In genomic region chr12:123085730-123086487, GRCh38 we compare ENCODE assay signal across 8 cellular contexts.
DNase-seq lines count a peak whose midpoint lies in the region; ATAC-seq, FAIRE-seq and TF ChIP-seq lines count a peak whose summit lies in the region.

No MANE protein-coding gene starts in this region.

- TF ChIP-seq CTCF in HepG2 (CRISPR knock-in tag; IDR thresholded peaks at IDR 0.05): no peak

- POLR2A ChIA-PET in HepG2 (lab: Yijun Ruan, JAX): no interaction called here

- no peak for TF ChIP-seq RAD21 in HepG2 (CRISPR knock-in tag; IDR thresholded peaks at IDR 0.05)

- no peaks in the 10 kb centered on the region for H3K27me3 ChIP-seq in HepG2 (ENCODE audit: control insufficient read depth in 1 of 2, insufficient read depth in 2 of 2, low read length in 2 of 2)

- H3K79me2 ChIP-seq in HepG2 (ENCODE audit: insufficient read depth, low read length): peaks cover 5% of the 10 kb centered on the region

- H3K27ac ChIP-seq in HepG2 (ENCODE audit: extremely low read length, insufficient read depth, low read length): no peak overlapping the region

- no peak overlapping the region for H3K4me2 ChIP-seq in HepG2 (ENCODE audit: low read depth, low read length)

- H3K9ac ChIP-seq in HepG2 (ENCODE audit: insufficient read depth, low read depth, low read length): no peak overlapping the region

- no peak for TF ChIP-seq EP300 in HepG2 (IDR thresholded peaks at IDR 0.05; ENCODE audit: low read depth in 2 of 2, low read length in 2 of 2)
- no peak for TF ChIP-seq EP300 in HepG2 (CRISPR knock-in tag; IDR thresholded peaks at IDR 0.05; ENCODE audit: borderline replicate concordance)

- H2AFZ ChIP-seq in HepG2 (ENCODE audit: low read length): no peak overlapping the region

- CTCF ChIA-PET in HepG2 (lab: Yijun Ruan, JAX; ENCODE audit: low intra/inter-chr PET ratio, low total read pairs): interaction anchor here (0.5 kb wide), 1 partner anchor 68 kb away, joined by 3 read pairs; no protein-coding TSS in a partner anchor

- BruUV-seq in HepG2 (replicated peaks; lab: Mats Ljungman, UMichigan): no TSS peak

- H4K20me1 ChIP-seq in HepG2 (ENCODE audit: insufficient read depth, low read length): no peaks in the 10 kb centered on the region

- intact Hi-C loops in HepG2 (cut with micrococcal nuclease; ENCODE audit: unreplicated experiment): no loop called here

- no peak overlapping the region for H3K4me3 ChIP-seq in HepG2 (replicated peaks in 1 of 3; ENCODE audit: insufficient read depth in 1 of 3, low read depth in 2 of 3, low read length in 3 of 3)

- H3K4me1 ChIP-seq in HepG2 (ENCODE audit: insufficient read depth, low read length): peaks cover 46% of the 10 kb centered on the region

- no peaks in the 10 kb centered on the region; a peak in 1 of 5 replicates for H3K36me3 ChIP-seq in HepG2 (replicated peaks in 1 of 2; ENCODE audit: control insufficient read depth in 1 of 2, insufficient read depth in 2 of 2, low read length in 2 of 2)

- in situ Hi-C loops in HepG2 (cut with HindIII; ENCODE audit: extremely low pct_ligation_motif_present, low pct_unique_long_range_greater_than_20kb): no loop called here

- DNase-seq in CD1c-positive myeloid dendritic cell (ENCODE audit: extremely low spot score) (peak; percentile 10), HTR-8/SVneo (ENCODE audit: insufficient read length, low spot score) (peak; percentile 62), UCSD-AML1 (lab: John Stamatoyannopoulos, UW; ENCODE audit: unreplicated experiment) (peak; percentile 57), HepG2 (ENCODE audit: low spot score) (peak; percentile 68), hippocampal formation (lab: John Stamatoyannopoulos, UW) (no peak)

- FAIRE-seq in HTR-8/SVneo (lab: Jason Lieb, UNC): no peak
- no peak for FAIRE-seq in HepG2 (lab: Jason Lieb, UNC)

- no peaks in the 10 kb centered on the region for H3K9me3 ChIP-seq in HepG2 (ENCODE audit: low read length)

- 71% methylated on average over 8 of the region's 10 CpGs for WGBS in HepG2 (ENCODE audit: low lambda C conversion rate)

- no peak for TF ChIP-seq POLR2A in HepG2 (IDR thresholded peaks at IDR 0.05; ENCODE audit: insufficient read depth in 1 of 2, low read depth in 2 of 2, low read length in 2 of 2)

- ATAC-seq in HepG2 (peak; percentile 36), HG02938 (IDR thresholded peaks at IDR 0.05; ENCODE audit: unreplicated experiment) (no peak), HG02852 (IDR thresholded peaks at IDR 0.05; ENCODE audit: unreplicated experiment) (no peak), GM18517 (IDR thresholded peaks at IDR 0.05; ENCODE audit: unreplicated experiment) (no peak)

TF ChIP-seq in HepG2, 621 proteins besides CTCF, POLR2A, EP300 and RAD21 (continues in another document):
- TF ChIP-seq, protein P1, sequence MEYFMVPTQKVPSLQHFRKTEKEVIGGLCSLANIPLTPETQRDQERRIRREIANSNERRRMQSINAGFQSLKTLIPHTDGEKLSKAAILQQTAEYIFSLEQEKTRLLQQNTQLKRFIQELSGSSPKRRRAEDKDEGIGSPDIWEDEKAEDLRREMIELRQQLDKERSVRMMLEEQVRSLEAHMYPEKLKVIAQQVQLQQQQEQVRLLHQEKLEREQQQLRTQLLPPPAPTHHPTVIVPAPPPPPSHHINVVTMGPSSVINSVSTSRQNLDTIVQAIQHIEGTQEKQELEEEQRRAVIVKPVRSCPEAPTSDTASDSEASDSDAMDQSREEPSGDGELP (IDR thresholded peaks at IDR 0.05; ENCODE audit: borderline replicate concordance, low read depth): no peak
- no peak for TF ChIP-seq SMAD3 (CRISPR knock-in tag; IDR thresholded peaks at IDR 0.05)
- peak; percentile 26; the same call in 1 of the 2 replicates for TF ChIP-seq HIC2 (CRISPR knock-in tag; IDR thresholded peaks at IDR 0.05; ENCODE audit: low read depth)
- TF ChIP-seq, protein P2, sequence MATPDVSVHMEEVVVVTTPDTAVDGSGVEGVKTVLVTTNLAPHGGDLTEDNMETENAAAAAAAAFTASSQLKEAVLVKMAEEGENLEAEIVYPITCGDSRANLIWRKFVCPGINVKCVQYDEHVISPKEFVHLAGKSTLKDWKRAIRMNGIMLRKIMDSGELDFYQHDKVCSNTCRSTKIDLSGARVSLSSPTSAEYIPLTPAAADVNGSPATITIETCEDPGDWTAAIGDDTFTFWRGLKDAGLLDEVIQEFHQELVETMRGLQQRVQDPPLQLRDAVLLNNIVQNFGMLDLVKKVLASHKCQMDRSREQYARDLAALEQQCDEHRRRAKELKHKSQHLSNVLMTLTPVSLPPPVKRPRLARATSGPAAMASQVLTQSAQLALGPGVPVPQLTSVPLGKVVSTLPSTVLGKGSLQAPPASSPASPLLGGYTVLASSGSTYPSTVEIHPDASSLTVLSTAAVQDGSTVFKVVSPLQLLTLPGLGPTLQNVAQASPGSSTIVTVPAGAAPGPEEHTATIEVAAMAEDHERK (CRISPR knock-in tag; IDR thresholded peaks at IDR 0.05; ENCODE audit: low read depth): no peak
- peak; percentile 67 for TF ChIP-seq ZNF629 (CRISPR knock-in tag; conservative IDR thresholded peaks at IDR 0.05)
- TF ChIP-seq NFIC (IDR thresholded peaks at IDR 0.05; ENCODE audit: low read length): no peak
- TF ChIP-seq MYC (CRISPR knock-in tag; IDR thresholded peaks at IDR 0.05; ENCODE audit: borderline replicate concordance): no peak
- no peak for TF ChIP-seq ZBTB39 (CRISPR knock-in tag; IDR thresholded peaks at IDR 0.05)
- TF ChIP-seq GATAD2A (CRISPR knock-in tag; IDR thresholded peaks at IDR 0.05): no peak
- TF ChIP-seq, protein P3, sequence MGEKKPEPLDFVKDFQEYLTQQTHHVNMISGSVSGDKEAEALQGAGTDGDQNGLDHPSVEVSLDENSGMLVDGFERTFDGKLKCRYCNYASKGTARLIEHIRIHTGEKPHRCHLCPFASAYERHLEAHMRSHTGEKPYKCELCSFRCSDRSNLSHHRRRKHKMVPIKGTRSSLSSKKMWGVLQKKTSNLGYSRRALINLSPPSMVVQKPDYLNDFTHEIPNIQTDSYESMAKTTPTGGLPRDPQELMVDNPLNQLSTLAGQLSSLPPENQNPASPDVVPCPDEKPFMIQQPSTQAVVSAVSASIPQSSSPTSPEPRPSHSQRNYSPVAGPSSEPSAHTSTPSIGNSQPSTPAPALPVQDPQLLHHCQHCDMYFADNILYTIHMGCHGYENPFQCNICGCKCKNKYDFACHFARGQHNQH (CRISPR knock-in tag; IDR thresholded peaks at IDR 0.05): no peak
- TF ChIP-seq PATZ1 (CRISPR knock-in tag; IDR thresholded peaks at IDR 0.05): peak; percentile 41; the same call in 1 of the 2 replicates
- TF ChIP-seq NFE2L2 (IDR thresholded peaks at IDR 0.05; ENCODE audit: low read length): no peak
- no peak for TF ChIP-seq ZFP90 (CRISPR knock-in tag; IDR thresholded peaks at IDR 0.05; ENCODE audit: borderline replicate concordance)
- TF ChIP-seq PAWR (CRISPR knock-in tag; IDR thresholded peaks at IDR 0.05; ENCODE audit: borderline replicate concordance): no peak
- no peak for TF ChIP-seq TAF15 (IDR thresholded peaks at IDR 0.05; ENCODE audit: low read depth, low read length, poor library complexity, severe bottlenecking)

Comparison
In these comparisons a context has a peak if more than half of its experiments do, and no peak if none do; other contexts are left out.
1. DNase-seq: peak in CD1c-positive myeloid dendritic cell (single experiment), HTR-8/SVneo (single experiment), UCSD-AML1 (single experiment) and HepG2 (single experiment); none in hippocampal formation (0 of 2).